In the genomic region with DNA sequence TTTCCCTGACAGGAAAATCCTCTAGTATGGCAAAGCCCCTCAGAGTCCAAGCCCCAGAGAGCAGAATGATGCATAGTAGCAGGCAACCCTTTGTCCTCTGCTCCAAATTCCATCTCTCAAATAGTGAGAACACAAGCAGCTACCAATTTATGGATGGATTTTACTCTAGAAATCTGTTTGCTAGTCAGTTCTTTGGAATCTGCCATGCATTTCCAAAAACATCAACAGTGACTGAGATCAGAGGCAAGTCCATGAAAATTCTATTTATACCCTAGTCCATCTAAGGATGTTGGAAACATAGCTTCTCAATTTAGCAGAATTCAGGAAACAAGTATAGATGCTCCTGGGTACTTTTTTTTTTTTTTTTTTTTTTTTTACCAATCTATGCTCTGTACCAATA, we compare ENCODE assay signal across 17 cellular contexts.
"Had no signal": no experiment of that assay in that cellular context is flagged by ENCODE, and none has a peak within 500 bp of the region (broad histone marks: within the 10 kb centered on the region; RNA-seq: fewer than 3 reads in every experiment).

No MANE protein-coding gene starts in this region.

- ATAC-seq: esophagus mucosa; left colon; naive thymus-derived CD4-positive, alpha-beta T cell; sciatic nerve; stimulated activated naive B cell treated with anti-CD40 and anti-IgM and Interleukin-4, amounts not matched to agents 10 μg/mL and 1 μg/mL and 100 μg/mL, for 72 hours; stimulated activated naive CD8-positive, alpha-beta T cell treated with anti-CD3 and anti-CD28 coated beads, Interleukin-15, amount 100 ng/mL, for 72 hours had no signal

- H3K27ac ChIP-seq: hepatocyte, skin epidermis, testis had no signal

- H3K4me3 ChIP-seq: hepatocyte, skin epidermis, testis had no signal

- H3K9me3 ChIP-seq: testis had no signal

- DNase-seq: effector memory CD4-positive, alpha-beta T cell; foreskin melanocyte; head of caudate nucleus; left colon; mesendoderm; naive thymus-derived CD4-positive, alpha-beta T cell; nephron progenitor cell; stimulated activated CD4-positive, alpha-beta T cell treated with anti-CD3 and anti-CD28 coated beads, Interleukin-2, amount 100 ng/mL, for 24 hours; stimulated activated CD4-positive, alpha-beta T cell treated with anti-CD3 and anti-CD28 coated beads, Interleukin-4, amount 100 ng/mL, for 4 hours; stimulated activated naive B cell treated with anti-CD40 and anti-IgM and Interleukin-4, amounts not matched to agents 10 μg/mL and 1 μg/mL and 100 μg/mL, for 72 hours; stimulated activated naive CD8-positive, alpha-beta T cell treated with anti-CD3 and anti-CD28 coated beads, Interleukin-15, amount 100 ng/mL, for 72 hours; testis; trophoblast cell had no signal

- H3K27me3 ChIP-seq: hepatocyte, testis had no signal
